Comparison of ENCODE assay signal across 27 cellular contexts in genomic region chr5:88279584-88279983, GRCh38. TPM values are rescaled to one million over a fixed set of nuclear protein-coding genes. Genes with fewer than 3 reads are reported as not detected.
DNase-seq lines count a peak whose midpoint lies in the region; ATAC-seq and TF ChIP-seq lines count a peak whose summit lies in the region.
"Had no signal": no experiment of that assay in that cellular context is flagged by ENCODE, and none has a peak within 500 bp of the region (broad histone marks: within the 10 kb centered on the region; RNA-seq: fewer than 3 reads in every experiment).

No MANE protein-coding gene starts in this region.

- H3K9me3 ChIP-seq in gastrocnemius medialis = no peaks in the 10 kb centered on the region
- H3K9me3 ChIP-seq: right lobe of liver, thyroid gland had no signal

- no peaks in the 10 kb centered on the region for H3K4me1 ChIP-seq in gastrocnemius medialis
- H3K4me1 ChIP-seq: neural progenitor cell, right lobe of liver, thyroid gland had no signal

- DNase-seq in M059J (ENCODE audit: low read depth) (peak; percentile 19), NCI-H69 (lab: John Stamatoyannopoulos, UW) (peak; percentile 27), epithelial cell of esophagus (ENCODE audit: low read depth) (peak; percentile 68), renal cortical epithelial cell (ENCODE audit: low read depth) (peak; percentile 13), SHP77 (lab: John Stamatoyannopoulos, UW) (no peak), gastrocnemius medialis (no peak)
- DNase-seq: activated B cell treated with CpG ODN at 0.5 μM for 24 hours; activated CD4-positive, alpha-beta memory T cell treated with anti-CD3 and anti-CD28 coated beads for 36 hours; activated CD8-positive, alpha-beta memory T cell treated with anti-CD3 and anti-CD28 coated beads, Interleukin-2, amount 50 U/mL, for 48 hours; brain microvascular endothelial cell; CD4-positive, alpha-beta T cell; DMS153; effector memory CD4-positive, alpha-beta T cell; glutamatergic neuron; NCI-H1092; NCI-H2029; NCI-H82; right lobe of liver; SHP77 treated with DMSO at 0.1 percent for 48 hours; SW 1271; T1000; thyroid gland had no signal

- in situ Hi-C loops in gastrocnemius medialis (cut with MboI; ENCODE audit: low sequenced_read_pairs in 4 of 4) = no loop called here

- H3K4me3 ChIP-seq in epithelial cell of esophagus (ENCODE audit: low read length) = no peak overlapping the region
- H3K4me3 ChIP-seq in gastrocnemius medialis = no peak overlapping the region
- H3K4me3 ChIP-seq: GM23338, lung, neural progenitor cell, right lobe of liver, thyroid gland had no signal

- peaks cover 0 to 26% of the 10 kb centered on the region in 2 donors for H3K36me3 ChIP-seq in gastrocnemius medialis
- H3K36me3 ChIP-seq: right lobe of liver, thyroid gland had no signal

- ATAC-seq in gastrocnemius medialis = no peak
- ATAC-seq in HG03521 (IDR thresholded peaks at IDR 0.05; ENCODE audit: unreplicated experiment) = no peak
- ATAC-seq: GM23338 had no signal

- H3K27me3 ChIP-seq in gastrocnemius medialis = no peaks in the 10 kb centered on the region
- H3K27me3 ChIP-seq: brain microvascular endothelial cell, neural progenitor cell, right lobe of liver, thyroid gland had no signal

- no peak overlapping the region for H3K27ac ChIP-seq in gastrocnemius medialis
- H3K27ac ChIP-seq: brain microvascular endothelial cell, KMS-11, neural progenitor cell, right lobe of liver, thyroid gland had no signal

- intact Hi-C loops in gastrocnemius medialis (cut with DNase I; ENCODE audit: low total_unique reads) = no loop called here

- TF ChIP-seq CTCF in epithelial cell of esophagus (IDR thresholded peaks at IDR 0.05; ENCODE audit: insufficient read depth, low read depth, low read length, missing control alignments) (no peak), gastrocnemius medialis (IDR thresholded peaks at IDR 0.05 in 4 of 5, conservative IDR thresholded peaks at IDR 0.05 in 1 of 5) (no peak)

- TF ChIP-seq POLR2A in gastrocnemius medialis (IDR thresholded peaks at IDR 0.05) = no peak

RNA-seq across cellular contexts. Expression of gene TMEM161B, which starts 10.9 kb away (rescaled TPM):
- 15.7 and 21.1 TPM in 2 replicates for total RNA-seq in M059J (2014; rRNA removed; shearing (Covaris generic))
- total RNA-seq in renal cortical epithelial cell = 17.4 and 19.4 TPM in 2 replicates
- 10 to 100 TPM in 1 of 4 donors, 1 to 10 TPM in 3; 5.8 to 13.6 (median 6.3) TPM for total RNA-seq in gastrocnemius medialis

Comparison
In these comparisons a context has a peak if more than half of its experiments do, and no peak if none do; other contexts are left out.
1. DNase-seq: peak in M059J (single experiment), NCI-H69 (single experiment), epithelial cell of esophagus (single experiment) and renal cortical epithelial cell (single experiment); none in SHP77 (0 of 2) and gastrocnemius medialis (0 of 2).